In genomic region chr1:39957299-39958020, GRCh38 we compare ENCODE assay signal across 14 cellular contexts. TPM values are rescaled to one million over a fixed set of nuclear protein-coding genes. Genes with fewer than 3 reads are reported as not detected.
A peak's percentile ranks its signal among the peaks of the same experiment; 100 is the strongest.
DNase-seq lines count a peak whose midpoint lies in the region; TF ChIP-seq lines count a peak whose summit lies in the region.
"Had no signal": no experiment of that assay in that cellular context is flagged by ENCODE, and none has a peak within 500 bp of the region (broad histone marks: within the 10 kb centered on the region; RNA-seq: fewer than 3 reads in every experiment).

No MANE protein-coding gene starts in this region.

- H3K4me3 ChIP-seq in GM06990 (replicated peaks; ENCODE audit: low read depth, low read length), result peak overlapping the region; percentile 76
- peak overlapping the region; percentile 27 for H3K4me3 ChIP-seq in epithelial cell of esophagus (ENCODE audit: low read length)
- H3K4me3 ChIP-seq in coronary artery, result no peak overlapping the region
- H3K4me3 ChIP-seq: heart right ventricle, uterus had no signal

- TF ChIP-seq CTCF in GM06990 (IDR thresholded peaks at IDR 0.05; ENCODE audit: insufficient read depth, low read length, poor library complexity, severe bottlenecking) (no peak), epithelial cell of esophagus (IDR thresholded peaks at IDR 0.05; ENCODE audit: insufficient read depth, low read depth, low read length, missing control alignments) (no peak), coronary artery (IDR thresholded peaks at IDR 0.05) (no peak)

- H3K27ac ChIP-seq in coronary artery, result no peak overlapping the region
- H3K27ac ChIP-seq: heart right ventricle, uterus had no signal

- intact Hi-C loops in cardiac septum (cut with DNase I), result no loop called here

- H3K27me3 ChIP-seq in GM06990 (replicated peaks; ENCODE audit: control insufficient read depth, insufficient read depth, low read length), result no peaks in the 10 kb centered on the region
- H3K27me3 ChIP-seq: uterus had no signal

- DNase-seq in GM06990 (ENCODE audit: extremely low read depth, insufficient read length) (no peak), NCI-H446 (lab: John Stamatoyannopoulos, UW) (peak; percentile 45 to 85), epithelial cell of esophagus (ENCODE audit: low read depth) (peak; percentile 56), occipital lobe (lab: John Stamatoyannopoulos, UW) (peak; percentile 66), NCI-H524 treated with DMSO at 0.1 percent for 48 hours (lab: John Stamatoyannopoulos, UW) (no peak), coronary artery (ENCODE audit: low spot score) (no peak), SW 1271 (lab: John Stamatoyannopoulos, UW) (no peak), cardiac septum (ENCODE audit: low spot score) (no peak)
- DNase-seq: Calu3, H9, heart right ventricle, NCI-H1092 treated with DMSO at 0.1 percent for 48 hours, uterus had no signal

- peaks cover 16% of the 10 kb centered on the region for H3K36me3 ChIP-seq in GM06990 (ENCODE audit: control insufficient read depth, insufficient read depth, low read length)
- H3K36me3 ChIP-seq: heart right ventricle, uterus had no signal

RNA-seq across cellular contexts. Expression of gene MFSD2A, which starts 2.5 kb away (rescaled TPM):
- total RNA-seq in occipital lobe (18.4 TPM), cardiac septum (1.00 TPM)

RNA-seq across cellular contexts. Expression of gene MYCL, which starts 55.7 kb away (rescaled TPM):
- total RNA-seq in occipital lobe, result 12.5 TPM
- 0.35 TPM for total RNA-seq in cardiac septum
- total RNA-seq: naive thymus-derived CD8-positive, alpha-beta T cell had no signal

Comparison
In these comparisons a context has a peak if more than half of its experiments do, and no peak if none do; other contexts are left out.
1. DNase-seq: peak in NCI-H446 (2 of 2), epithelial cell of esophagus (single experiment) and occipital lobe (single experiment); none in GM06990 (single experiment), NCI-H524 treated with DMSO at 0.1 percent for 48 hours (single experiment), coronary artery (single experiment), SW 1271 (0 of 2) and cardiac septum (single experiment).